Comparison of ENCODE assay signal across 29 cellular contexts in genomic region chr5:169417676-169418075, GRCh38.
"Had no signal": no experiment of that assay in that cellular context is flagged by ENCODE, and none has a peak within 500 bp of the region (broad histone marks: within the 10 kb centered on the region; RNA-seq: fewer than 3 reads in every experiment).

No MANE protein-coding gene starts in this region.

- DNase-seq: activated CD4-positive, alpha-beta memory T cell treated with anti-CD3 and anti-CD28 coated beads for 36 hours; activated CD4-positive, alpha-beta T cell treated with anti-CD3 and anti-CD28 coated beads for 48 hours; activated CD8-positive, alpha-beta memory T cell treated with anti-CD3 and anti-CD28 coated beads, Interleukin-2, amount 50 U/mL, for 4 hours; activated effector memory CD4-positive, alpha-beta T cell treated with anti-CD3 and anti-CD28 coated beads, Interleukin-2, amount 50 U/mL, for 16 hours; activated naive CD4-positive, alpha-beta T cell treated with anti-CD3 and anti-CD28 coated beads for 36 hours; activated naive CD8-positive, alpha-beta T cell treated with anti-CD3 and anti-CD28 coated beads for 36 hours; activated T-cell treated with anti-CD3 and anti-CD28 coated beads, Interleukin-2, amount 50 U/mL, for 1 hour; adrenal gland; brain microvascular endothelial cell; foreskin keratinocyte; heart left ventricle; hypothalamus; kidney glomerular epithelial cell; mesendoderm; natural killer cell; sigmoid colon; small intestine; stimulated activated CD4-positive, alpha-beta T cell treated with anti-CD3 and anti-CD28 coated beads, Interleukin-2, amount 100 ng/mL, for 24 hours; stimulated activated naive B cell treated with anti-CD40 and anti-IgM and Interleukin-4, amounts not matched to agents 10 μg/mL and 1 μg/mL and 100 μg/mL, for 72 hours; stomach; T-helper 9 cell; transverse colon; WERI-Rb-1 had no signal

- H3K4me2 ChIP-seq: neural progenitor cell had no signal

- H3K27ac ChIP-seq: adrenal gland, ascending aorta, brain microvascular endothelial cell, foreskin keratinocyte, heart left ventricle, neural progenitor cell, sigmoid colon, stomach, transverse colon, WERI-Rb-1 had no signal

- ATAC-seq: activated CD4-positive, CD25-positive, alpha-beta regulatory T cell treated with anti-CD3 and anti-CD28 coated beads, Interleukin-2, amount 50 U/mL, for 24 hours; esophagus mucosa; foreskin keratinocyte; left lobe of liver; natural killer cell had no signal

- H3K9me3 ChIP-seq: adrenal gland, ascending aorta, sigmoid colon, stomach, transverse colon had no signal

- H3K27me3 ChIP-seq: adrenal gland, ascending aorta, brain microvascular endothelial cell, foreskin keratinocyte, heart left ventricle, neural progenitor cell, sigmoid colon, stomach, transverse colon had no signal

- H2AFZ ChIP-seq: neural progenitor cell had no signal

- H3K9ac ChIP-seq: neural progenitor cell had no signal

- H3K36me3 ChIP-seq: adrenal gland, ascending aorta, brain microvascular endothelial cell, heart left ventricle, neural progenitor cell, sigmoid colon, stomach, transverse colon, WERI-Rb-1 had no signal

- H3K4me1 ChIP-seq: ascending aorta, foreskin keratinocyte, sigmoid colon, transverse colon had no signal

- H3K4me3 ChIP-seq: adrenal gland, ascending aorta, heart left ventricle, lung, neural progenitor cell, sigmoid colon, stomach, transverse colon had no signal
